Comparison of ENCODE assay signal across 7 cellular contexts in the genomic region with DNA sequence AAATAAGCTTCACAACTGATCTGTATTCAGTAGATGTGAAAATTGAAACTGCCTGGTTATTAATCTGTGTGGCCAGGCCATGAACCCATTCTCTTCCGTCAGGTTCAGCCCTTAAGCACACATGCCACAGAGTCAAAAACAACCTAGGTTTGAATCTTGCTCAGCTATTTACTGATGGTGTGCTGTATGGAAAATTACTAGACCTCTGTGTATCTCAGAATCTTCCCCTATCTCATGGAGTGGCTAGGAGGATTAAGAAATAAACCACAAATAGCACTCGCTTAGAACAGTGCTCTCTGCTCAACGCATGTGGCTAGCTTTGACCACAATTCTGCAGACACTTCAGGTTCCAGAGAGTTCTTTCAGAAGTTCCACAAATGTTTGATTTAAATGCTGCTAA.
DNase-seq lines count a peak whose midpoint lies in the region; ATAC-seq, FAIRE-seq and TF ChIP-seq lines count a peak whose summit lies in the region.

No MANE protein-coding gene starts in this region.

- no peak overlapping the region for H3K4me3 Mint-ChIP-seq in Caco-2 (ENCODE audit: unreplicated experiment)

- intact Hi-C loops in Caco-2 (cut with micrococcal nuclease; ENCODE audit: unreplicated experiment) = no loop called here

- H3K27me3 ChIP-seq in Caco-2 (replicated peaks; ENCODE audit: control insufficient read depth, insufficient read depth, low read length) = no peaks in the 10 kb centered on the region

- no peak overlapping the region for H3K27ac Mint-ChIP-seq in Caco-2 (ENCODE audit: unreplicated experiment)

- no peaks in the 10 kb centered on the region for H3K36me3 Mint-ChIP-seq in Caco-2 (ENCODE audit: insufficient read depth, unreplicated experiment)

- no peaks in the 10 kb centered on the region for H3K9me3 ChIP-seq in Caco-2

- peak; percentile 73 for ATAC-seq in GM19324 (IDR thresholded peaks at IDR 0.05; ENCODE audit: low FRiP score, unreplicated experiment)
- peak; percentile 59 for ATAC-seq in HG03025 (IDR thresholded peaks at IDR 0.05; ENCODE audit: low FRiP score, unreplicated experiment)

- no peaks in the 10 kb centered on the region for H3K36me3 ChIP-seq in Caco-2 (ENCODE audit: control insufficient read depth, insufficient read depth, low read length)

- no TSS peak for BruUV-seq in Caco-2 (replicated peaks; lab: Mats Ljungman, UMichigan)

- POLR2A ChIA-PET in Caco-2 (lab: Charles Lee) = no interaction called here

- H3K4me3 ChIP-seq in Caco-2 (ENCODE audit: low read depth, low read length) = no peak overlapping the region

- peak; percentile 91 for FAIRE-seq in RCC 7860 (lab: Jason Lieb, UNC)

- no peaks in the 10 kb centered on the region for H3K4me1 ChIP-seq in Caco-2

- H3K4me1 Mint-ChIP-seq in Caco-2 (ENCODE audit: low read depth, unreplicated experiment) = no peaks in the 10 kb centered on the region

- H3K9me3 Mint-ChIP-seq in Caco-2 (ENCODE audit: unreplicated experiment) = no peaks in the 10 kb centered on the region

- peaks cover 8% of the 10 kb centered on the region for H3K27me3 Mint-ChIP-seq in Caco-2 (ENCODE audit: insufficient read depth, unreplicated experiment)

- CTCF ChIA-PET in Caco-2 (lab: Charles Lee) = no interaction called here

- DNase-seq in RCC 7860 (ENCODE audit: low spot score) (no peak), non-pigmented ciliary epithelial cell (ENCODE audit: low read depth) (peak; percentile 64), NCI-H187 (lab: John Stamatoyannopoulos, UW) (no peak), GM19238 (ENCODE audit: insufficient read length, low spot score) (no peak), Caco-2 (no peak)

- TF ChIP-seq CTCF in Caco-2 (IDR thresholded peaks at IDR 0.05; ENCODE audit: insufficient read depth in 1 of 2, low read depth in 1 of 2, low read length in 1 of 2, severe bottlenecking in 1 of 2, unreplicated experiment in 1 of 2) = no peak
